8 cellular contexts compared by ENCODE assay signal in the genomic region with DNA sequence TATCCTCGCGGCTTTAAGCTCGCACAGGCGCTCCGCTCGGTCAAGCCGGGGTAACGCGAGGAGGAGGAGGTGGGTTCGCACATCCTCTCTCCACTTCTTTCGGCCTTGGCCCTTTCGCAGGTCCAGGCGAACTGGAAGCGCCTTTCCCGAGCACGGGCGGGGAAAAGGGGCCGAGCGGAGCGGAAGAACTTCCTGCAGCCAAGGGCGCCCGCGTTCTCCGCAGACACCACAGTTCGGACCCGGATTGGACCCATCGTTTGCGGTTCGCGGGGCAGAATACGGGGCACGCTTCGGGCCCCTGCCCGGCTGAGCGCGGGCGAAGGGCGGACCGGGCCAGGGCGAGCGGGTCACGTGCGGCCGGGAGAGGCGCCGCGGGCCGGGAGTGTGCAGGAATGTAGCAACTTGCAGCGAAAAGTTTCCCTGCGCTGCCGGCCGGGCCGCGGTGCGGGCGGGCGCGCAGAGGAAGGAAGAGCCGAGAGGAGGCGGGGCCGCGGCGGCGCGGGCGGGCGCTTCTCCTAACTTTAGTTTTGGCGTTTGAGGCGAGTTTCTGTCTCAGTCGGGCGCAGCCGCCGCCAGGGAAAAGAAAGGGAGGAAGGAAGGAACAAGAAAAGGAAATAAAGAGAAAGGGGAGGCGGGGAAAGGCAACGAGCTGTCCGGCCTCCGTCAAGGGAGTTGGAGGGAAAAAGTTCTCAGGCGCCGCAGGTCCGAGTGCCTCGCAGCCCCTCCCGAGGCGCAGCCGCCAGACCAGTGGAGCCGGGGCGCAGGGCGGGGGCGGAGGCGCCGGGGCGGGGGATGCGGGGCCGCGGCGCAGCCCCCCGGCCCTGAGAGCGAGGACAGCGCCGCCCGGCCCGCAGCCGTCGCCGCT. TPM values are rescaled to one million over a fixed set of nuclear protein-coding genes. Genes with fewer than 3 reads are reported as not detected.
DNase-seq lines count a peak whose midpoint lies in the region; ATAC-seq and TF ChIP-seq lines count a peak whose summit lies in the region.

A gene (plus strand): TSS at position 552 of the 865 bp plus-strand sequence. CDS start 402 bp downstream, outside the sequence.

- no peaks in the 10 kb centered on the region for H3K9me3 ChIP-seq in NT2/D1 (ENCODE audit: insufficient read depth, low read length)

- no peaks in the 10 kb centered on the region for H3K4me1 ChIP-seq in NT2/D1 (ENCODE audit: insufficient read depth, insufficient read length)

- H3K36me3 ChIP-seq in NT2/D1 (ENCODE audit: insufficient read depth, insufficient read length, low read length): peaks cover 5% of the 10 kb centered on the region

- peak; percentile 87 for ATAC-seq in HG02970 (IDR thresholded peaks at IDR 0.05; ENCODE audit: low FRiP score, unreplicated experiment)

- H3K27me3 ChIP-seq in NT2/D1 (ENCODE audit: insufficient read depth, insufficient read length): no peaks in the 10 kb centered on the region

- peak within 1 kb of the TSS; percentile 84 for H3K4me3 ChIP-seq in NT2/D1 (ENCODE audit: insufficient read length, low read depth)

- TF ChIP-seq POLR2A in erythroblast (IDR thresholded peaks at IDR 0.05; ENCODE audit: low read length): no peak

- DNase-seq in NCI-H1105 (lab: John Stamatoyannopoulos, UW) (peak; percentile 23), NCI-H1105 treated with DMSO at 0.1 percent for 48 hours (lab: John Stamatoyannopoulos, UW) (no peak), NT2/D1 (ENCODE audit: low read depth, low spot score) (peak; percentile 79), erythroblast (lab: John Stamatoyannopoulos, UW) (peak; percentile 71 to 72), mucosa of gallbladder (ENCODE audit: low spot score) (peak; percentile 88)
- DNase-seq in activated T-cell treated with anti-CD3 and anti-CD28 coated beads, Interleukin-2, amount 50 U/mL, for 1 hour: peak; percentile 70
- DNase-seq in stimulated activated CD8-positive, alpha-beta memory T cell treated with anti-CD3 and anti-CD28 coated beads, Interleukin-4, amount 100 ng/mL, for 1 hour (ENCODE audit: low read depth in 2 of 2, low spot score in 1 of 2): peak; percentile 15 to 17

- H3K9ac ChIP-seq in NT2/D1 (ENCODE audit: insufficient read length, low read depth): peak within 1 kb of the TSS; percentile 93

RNA-seq across cellular contexts. Expression of the gene that starts here (rescaled TPM):
- 154 TPM for total RNA-seq in mucosa of gallbladder
